1 cellular context compared by ENCODE assay signal in genomic region chr1:235295902-235296350, GRCh38.
TF ChIP-seq lines count a peak whose summit lies in the region.

No MANE protein-coding gene starts in this region.

TF ChIP-seq in IMR-90, 13 proteins besides CTCF, POLR2A, EP300 and RAD21:
- TF ChIP-seq MXI1 (IDR thresholded peaks at IDR 0.05; ENCODE audit: borderline replicate concordance, low read depth, low read length) (no peak), ELK1 (IDR thresholded peaks at IDR 0.05; ENCODE audit: borderline replicate concordance, low read depth, low read length) (no peak), RFX5 (IDR thresholded peaks at IDR 0.05; ENCODE audit: low read depth, low read length) (no peak)
